Comparison of ENCODE assay signal across 9 cellular contexts in genomic region chr5:76953551-76954382, GRCh38. TPM values are rescaled to one million over a fixed set of nuclear protein-coding genes. Genes with fewer than 3 reads are reported as not detected.
DNase-seq lines count a peak whose midpoint lies in the region; ATAC-seq, FAIRE-seq and TF ChIP-seq lines count a peak whose summit lies in the region.
"Had no signal": no experiment of that assay in that cellular context is flagged by ENCODE, and none has a peak within 500 bp of the region (broad histone marks: within the 10 kb centered on the region; RNA-seq: fewer than 3 reads in every experiment).

No MANE protein-coding gene starts in this region.

- FAIRE-seq in small intestine (lab: Jason Lieb, UNC): no peak

- H3K4me3 Mint-ChIP-seq in stimulated activated naive B cell treated with anti-CD40 and anti-IgM and Interleukin-4, amounts not matched to agents 10 μg/mL and 1 μg/mL and 100 μg/mL, for 72 hours: peak overlapping the region; percentile 41 to 57

- no peak overlapping the region for H2AFZ ChIP-seq in mammary epithelial cell (ENCODE audit: low read depth, low read length)

- TF ChIP-seq CTCF in mammary epithelial cell (conservative IDR thresholded peaks at IDR 0.05 in 1 of 2, IDR thresholded peaks at IDR 0.05 in 1 of 2; ENCODE audit: extremely low read depth in 1 of 2, insufficient read depth in 1 of 2, low read depth in 1 of 2, low read length in 2 of 2) (no peak), kidney epithelial cell (IDR thresholded peaks at IDR 0.05; ENCODE audit: insufficient read depth, low read length, poor library complexity, severe bottlenecking) (no peak)

- no peaks in the 10 kb centered on the region for H3K36me3 ChIP-seq in MG63
- H3K36me3 ChIP-seq in mammary epithelial cell (ENCODE audit: insufficient read depth, low read length): no peaks in the 10 kb centered on the region
- H3K36me3 ChIP-seq in kidney epithelial cell (ENCODE audit: control insufficient read depth, insufficient read depth, low read length): no peaks in the 10 kb centered on the region
- no peaks in the 10 kb centered on the region for H3K36me3 ChIP-seq in small intestine (ENCODE audit: control insufficient read depth in 2 of 2, insufficient read depth in 2 of 2, low read length in 2 of 2)

- intact Hi-C loops in mammary epithelial cell (cut with micrococcal nuclease): no loop called here

- no peaks in the 10 kb centered on the region for H4K20me1 ChIP-seq in mammary epithelial cell (ENCODE audit: insufficient read depth, low read length)

- peaks cover 29 to 39% of the 10 kb centered on the region in 2 donors for H3K27me3 Mint-ChIP-seq in stimulated activated naive B cell treated with anti-CD40 and anti-IgM and Interleukin-4, amounts not matched to agents 10 μg/mL and 1 μg/mL and 100 μg/mL, for 72 hours

- no peaks in the 10 kb centered on the region for H3K36me3 Mint-ChIP-seq in stimulated activated naive B cell treated with anti-CD40 and anti-IgM and Interleukin-4, amounts not matched to agents 10 μg/mL and 1 μg/mL and 100 μg/mL, for 72 hours

- H3K27ac Mint-ChIP-seq in stimulated activated naive B cell treated with anti-CD40 and anti-IgM and Interleukin-4, amounts not matched to agents 10 μg/mL and 1 μg/mL and 100 μg/mL, for 72 hours: no peak overlapping the region

- 15% methylated on average over 43 of the region's 81 CpGs for WGBS in mammary epithelial cell (ENCODE audit: low coverage, missing lambda C conversion rate)
- WGBS in small intestine, 3 donors: 2 to 8% (median 6%) methylated on average over 64 to 81 of the region's 81 CpGs

- ATAC-seq in stimulated activated naive B cell treated with anti-CD40 and anti-IgM and Interleukin-4, amounts not matched to agents 10 μg/mL and 1 μg/mL and 100 μg/mL, for 72 hours (replicated peaks): peak in 1 of 2 donors; percentile 25
- ATAC-seq in GM18861 (IDR thresholded peaks at IDR 0.05; ENCODE audit: unreplicated experiment) (no peak), GM21528 (IDR thresholded peaks at IDR 0.05; ENCODE audit: low FRiP score, unreplicated experiment) (no peak)

- no peaks in the 10 kb centered on the region for H3K9me3 Mint-ChIP-seq in stimulated activated naive B cell treated with anti-CD40 and anti-IgM and Interleukin-4, amounts not matched to agents 10 μg/mL and 1 μg/mL and 100 μg/mL, for 72 hours

- in situ Hi-C loops in mammary epithelial cell (cut with MboI; ENCODE audit: low sequenced_read_pairs in 2 of 2): no loop called here

- no peaks in the 10 kb centered on the region for H3K79me2 ChIP-seq in mammary epithelial cell (ENCODE audit: insufficient read depth, low read length)

- no peak overlapping the region for H3K27ac ChIP-seq in mammary epithelial cell (ENCODE audit: insufficient read depth, low read depth, low read length)
- no peak overlapping the region for H3K27ac ChIP-seq in small intestine (ENCODE audit: low read depth in 1 of 2, low read length in 1 of 2)

- BruUV-seq in mammary epithelial cell (replicated peaks; lab: Mats Ljungman, UMichigan): no TSS peak

- H3K9me3 ChIP-seq in MG63: no peaks in the 10 kb centered on the region
- no peaks in the 10 kb centered on the region for H3K9me3 ChIP-seq in mammary epithelial cell (replicated peaks; ENCODE audit: insufficient read depth, low read length)
- H3K9me3 ChIP-seq in small intestine (ENCODE audit: control insufficient read depth, low read depth): no peaks in the 10 kb centered on the region

- H3K4me2 ChIP-seq in mammary epithelial cell (ENCODE audit: insufficient read depth, low read depth, low read length): peak overlapping the region; percentile 7

- H3K27me3 ChIP-seq in MG63 (peaks cover 29% of the 10 kb centered on the region), mammary epithelial cell (ENCODE audit: insufficient read depth, low read length) (peaks cover 22% of the 10 kb centered on the region), kidney epithelial cell (ENCODE audit: control insufficient read depth, insufficient read depth, low read length) (peaks cover 19% of the 10 kb centered on the region), small intestine (ENCODE audit: control insufficient read depth in 2 of 2, insufficient read depth in 2 of 2, low read length in 2 of 2) (peaks cover 6 to 19% of the 10 kb centered on the region in 2 donors)

- H3K9ac ChIP-seq in mammary epithelial cell (ENCODE audit: insufficient read depth, low read length): no peak overlapping the region

- peaks cover 3% of the 10 kb centered on the region for H3K4me1 ChIP-seq in mammary epithelial cell (ENCODE audit: insufficient read depth, low read length)
- no peaks in the 10 kb centered on the region for H3K4me1 ChIP-seq in small intestine (ENCODE audit: control insufficient read depth in 2 of 2, insufficient read depth in 1 of 2, low read depth in 1 of 2, low read length in 1 of 2)

- CTCF ChIA-PET in mammary epithelial cell (lab: Charles Lee; ENCODE audit: low non-redundant PET): no interaction called here

- H3K4me1 Mint-ChIP-seq in stimulated activated naive B cell treated with anti-CD40 and anti-IgM and Interleukin-4, amounts not matched to agents 10 μg/mL and 1 μg/mL and 100 μg/mL, for 72 hours: peaks cover 9 to 17% of the 10 kb centered on the region in 2 donors

- DNase-seq in MG63: peak; percentile 12
- peak; percentile 33 for DNase-seq in mammary epithelial cell
- no peak for DNase-seq in kidney epithelial cell (ENCODE audit: low read depth)
- DNase-seq in stimulated activated naive B cell treated with anti-CD40 and anti-IgM and Interleukin-4, amounts not matched to agents 10 μg/mL and 1 μg/mL and 100 μg/mL, for 72 hours: no peak
- DNase-seq in NCI-H1092 treated with DMSO at 0.1 percent for 48 hours (lab: John Stamatoyannopoulos, UW): no peak
- no peak for DNase-seq in small intestine

- H3K4me3 ChIP-seq in MG63: peak overlapping the region; percentile 26
- H3K4me3 ChIP-seq in mammary epithelial cell (replicated peaks in 1 of 3; ENCODE audit: insufficient read depth in 1 of 3, low read depth in 2 of 3, low read length in 3 of 3): no peak overlapping the region
- H3K4me3 ChIP-seq in kidney epithelial cell (ENCODE audit: low read depth, low read length): peak overlapping the region; percentile 57
- H3K4me3 ChIP-seq in small intestine (ENCODE audit: low read depth in 1 of 2, low read length in 2 of 2): no peak overlapping the region

- dilution Hi-C loops in mammary epithelial cell (cut with HindIII; ENCODE audit: low sequenced_read_pairs): no loop called here

RNA-seq across cellular contexts. Expression of gene CRHBP, which starts 0.9 kb away (rescaled TPM):
- total RNA-seq in MG63 (2014; rRNA removed; shearing (Covaris generic); ENCODE audit: low replicate concordance): not detected in 2 replicates
- total RNA-seq in mammary epithelial cell: not detected
- polyA plus RNA-seq in mammary epithelial cell: not detected
- not detected for polyA minus RNA-seq in mammary epithelial cell
- not detected in 2 replicates for total RNA-seq in kidney epithelial cell
- polyA plus RNA-seq in small intestine: 1 to 10 TPM in 1 of 3 donors, under 1 TPM in 1, not detected in 1; 0.19 to 1.1 TPM
- total RNA-seq: T-helper 2 cell treated with Interferon-gamma antibody and Interleukin-4, amounts not matched to agents 100 ng/mL and 5 ng/mL, for 36 hours had no signal

Comparison
In these comparisons a context has a peak if more than half of its experiments do, and no peak if none do; other contexts are left out.
1. DNase-seq: peak in MG63 (single experiment) and mammary epithelial cell (single experiment); none in kidney epithelial cell (single experiment), stimulated activated naive B cell treated with anti-CD40 and anti-IgM and Interleukin-4, amounts not matched to agents 10 μg/mL and 1 μg/mL and 100 μg/mL, for 72 hours (single experiment), NCI-H1092 treated with DMSO at 0.1 percent for 48 hours (single experiment) and small intestine (single experiment).
2. H3K4me3 ChIP-seq: peak in MG63 (single experiment) and kidney epithelial cell (single experiment); none in mammary epithelial cell (0 of 3) and small intestine (0 of 2).